In genomic region chr19:55437410-55437809, GRCh38 we compare ENCODE assay signal across 8 cellular contexts. TPM values are rescaled to one million over a fixed set of nuclear protein-coding genes. Genes with fewer than 3 reads are reported as not detected.
A peak's percentile ranks its signal among the peaks of the same experiment; 100 is the strongest.
DNase-seq lines count a peak whose midpoint lies in the region; ATAC-seq and FAIRE-seq lines count a peak whose summit lies in the region.

No MANE protein-coding gene starts in this region.

- DNase-seq in stimulated activated CD4-positive, alpha-beta T cell treated with anti-CD3 and anti-CD28 coated beads, Interleukin-15, amount 100 ng/mL, for 24 hours: peak; percentile 37
- DNase-seq in stimulated activated CD4-positive, alpha-beta T cell treated with anti-CD3 and anti-CD28 coated beads, Interleukin-2, amount 100 ng/mL, for 48 hours: no peak
- DNase-seq in RPMI8226: peak; percentile 72
- DNase-seq in fibroblast of peridontal ligament (ENCODE audit: extremely low read depth): peak; percentile 56
- peak; percentile 38 for DNase-seq in small intestine
- no peak for DNase-seq in mesenteric fat pad (ENCODE audit: low spot score)
- DNase-seq in cortex of kidney (lab: John Stamatoyannopoulos, UW): no peak

- H3K36me3 ChIP-seq in small intestine (ENCODE audit: control insufficient read depth in 2 of 2, insufficient read depth in 2 of 2, low read length in 2 of 2): no peaks in the 10 kb centered on the region

- H3K27me3 ChIP-seq in small intestine (ENCODE audit: control insufficient read depth in 2 of 2, insufficient read depth in 2 of 2, low read length in 2 of 2): peaks cover 6 to 42% of the 10 kb centered on the region in 2 donors

- no peak overlapping the region for H3K4me3 ChIP-seq in small intestine (ENCODE audit: low read depth in 1 of 2, low read length in 2 of 2)

- no peak for FAIRE-seq in small intestine (lab: Jason Lieb, UNC)

- no peak for ATAC-seq in GM21360 (IDR thresholded peaks at IDR 0.05; ENCODE audit: unreplicated experiment)

- H3K4me1 ChIP-seq in small intestine (ENCODE audit: control insufficient read depth in 2 of 2, insufficient read depth in 1 of 2, low read depth in 1 of 2, low read length in 1 of 2): peaks cover 0 to 2% of the 10 kb centered on the region in 2 donors

- no peaks in the 10 kb centered on the region for H3K9me3 ChIP-seq in small intestine (ENCODE audit: control insufficient read depth, low read depth)

- 2 to 3% (median 3%) methylated on average over 15 to 17 of the region's 17 CpGs for WGBS in small intestine, 3 donors

- H3K27ac ChIP-seq in small intestine (ENCODE audit: low read depth in 1 of 2, low read length in 1 of 2): no peak overlapping the region

RNA-seq across cellular contexts. Expression of gene SHISA7, which starts 5.7 kb away (rescaled TPM):
- polyA plus RNA-seq in small intestine: under 1 TPM in 1 of 3 donors, not detected in 2; 0.12 TPM
- not detected for total RNA-seq in mesenteric fat pad

RNA-seq across cellular contexts. Expression of gene ISOC2, which starts 24.0 kb away (rescaled TPM):
- polyA plus RNA-seq in small intestine: 100 to 1,000 TPM in 1 of 3 donors, 10 to 100 TPM in 2; 77.8 to 164 (median 78.9) TPM
- 53.2 TPM for total RNA-seq in mesenteric fat pad

RNA-seq across cellular contexts. Expression of gene C19orf85, which starts 27.1 kb away (rescaled TPM):
- polyA plus RNA-seq in small intestine: not detected
- not detected for total RNA-seq in mesenteric fat pad

RNA-seq across cellular contexts. Expression of gene UBE2S, which starts 29.8 kb away (rescaled TPM):
- 10 to 100 TPM in 1 of 3 donors, 1 to 10 TPM in 2; 7.2 to 30.1 (median 9.5) TPM for polyA plus RNA-seq in small intestine
- total RNA-seq in mesenteric fat pad: 24.2 TPM

RNA-seq across cellular contexts. Expression of gene ZNF628, which starts 39.0 kb away (rescaled TPM):
- 1 to 10 TPM; 1.1 to 7.0 (median 4.1) TPM for polyA plus RNA-seq in small intestine
- total RNA-seq in mesenteric fat pad: 9.7 TPM

Comparison
In these comparisons a context has a peak if more than half of its experiments do, and no peak if none do; other contexts are left out.
1. DNase-seq: peak in stimulated activated CD4-positive, alpha-beta T cell treated with anti-CD3 and anti-CD28 coated beads, Interleukin-15, amount 100 ng/mL, for 24 hours (single experiment), RPMI8226 (single experiment), fibroblast of peridontal ligament (single experiment) and small intestine (single experiment); none in stimulated activated CD4-positive, alpha-beta T cell treated with anti-CD3 and anti-CD28 coated beads, Interleukin-2, amount 100 ng/mL, for 48 hours (0 of 2), mesenteric fat pad (single experiment) and cortex of kidney (single experiment).